ENCODE assay signal across 8 cellular contexts in the genomic region with DNA sequence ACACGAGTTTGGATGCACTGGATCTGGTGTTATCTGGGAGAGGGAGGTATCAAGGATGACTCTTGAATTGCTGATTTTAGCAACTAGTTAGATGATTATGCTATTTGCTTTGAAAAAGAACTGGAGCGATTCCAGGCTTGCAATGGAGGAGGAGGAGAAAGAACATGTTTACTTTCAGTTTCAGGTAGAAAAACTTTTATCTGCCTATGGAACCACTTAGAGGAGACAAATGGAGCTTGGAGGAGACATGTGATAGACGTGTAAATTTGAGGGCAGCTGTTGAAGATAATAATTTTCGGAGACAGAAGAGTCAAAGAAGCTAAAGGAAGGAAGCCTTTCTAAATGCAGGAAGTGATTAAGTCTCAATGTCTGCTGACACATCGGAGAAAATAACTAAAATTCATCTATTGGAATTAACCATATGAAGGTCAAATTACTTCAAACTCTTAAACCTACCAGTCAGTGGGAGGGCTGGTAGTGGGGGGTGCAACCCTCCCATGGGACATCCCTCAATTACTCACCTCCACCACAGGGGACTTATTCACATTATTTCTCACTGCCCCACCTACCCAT. TPM values are rescaled to one million over a fixed set of nuclear protein-coding genes. Genes with fewer than 3 reads are reported as not detected.
DNase-seq lines count a peak whose midpoint lies in the region; ATAC-seq and TF ChIP-seq lines count a peak whose summit lies in the region.

No MANE protein-coding gene starts in this region.

- TF ChIP-seq POLR2A in thyroid gland (IDR thresholded peaks at IDR 0.05) = no peak

- H3K4me3 ChIP-seq in AG04449 (ENCODE audit: low read depth, low read length) = peak overlapping the region; percentile 7
- peak overlapping the region in 2 of 3 donors; percentile 15 to 18 for H3K4me3 ChIP-seq in thyroid gland (replicated peaks in 1 of 3)

- DNase-seq in AG04449 (ENCODE audit: low read depth, low spot score) (no peak), left colon (no peak), thyroid gland (no peak), NCI-H1417 treated with DMSO at 0.1 percent for 48 hours (lab: John Stamatoyannopoulos, UW) (no peak), NCI-H2081 treated with DMSO at 0.1 percent for 48 hours (lab: John Stamatoyannopoulos, UW) (no peak), cerebellum (ENCODE audit: low spot score) (no peak)
- DNase-seq in activated T-cell treated with anti-CD3 and anti-CD28 coated beads, Interleukin-2, amount 50 U/mL, for 48 hours = peak; percentile 34 to 45

- TF ChIP-seq CTCF in AG04449 (IDR thresholded peaks at IDR 0.05; ENCODE audit: insufficient read depth, low read length, missing control alignments) (no peak), thyroid gland (IDR thresholded peaks at IDR 0.05) (no peak)

- H3K27ac ChIP-seq in thyroid gland = no peak overlapping the region

- POLR2A ChIA-PET in AG04449 (lab: Yijun Ruan, JAX) = interaction anchor here (0.5 kb wide), 1 partner anchor 483 kb away, joined by 4 read pairs; no protein-coding TSS in a partner anchor

- no peaks in the 10 kb centered on the region for H3K36me3 ChIP-seq in thyroid gland

- H3K9me3 ChIP-seq in thyroid gland = no peaks in the 10 kb centered on the region

- no peaks in the 10 kb centered on the region for H3K27me3 ChIP-seq in thyroid gland

- H3K4me1 ChIP-seq in thyroid gland = no peaks in the 10 kb centered on the region

- intact Hi-C loops in left colon (cut with DNase I, micrococcal nuclease) (no loop called here), thyroid gland (cut with DNase I) (no loop called here)

- CTCF ChIA-PET in AG04449 (lab: Yijun Ruan, JAX) = interaction anchor here (0.9 to 1.9 kb wide), 7 partner anchors 11 to 351 kb away, joined by 3 to 9 read pairs (median 4); no protein-coding TSS in a partner anchor

- 35 to 43% methylated on average over 5 of the region's 5 CpGs for WGBS in thyroid gland, 2 donors

- peak; percentile 49 for ATAC-seq in HG03175 (IDR thresholded peaks at IDR 0.05; ENCODE audit: unreplicated experiment)
- peak; percentile 75 for ATAC-seq in left colon

RNA-seq across cellular contexts. Expression of a gene that starts 56.4 kb away (rescaled TPM):
- 10 to 100 TPM; 22.9 to 31.7 TPM for total RNA-seq in left colon
- 10 to 100 TPM; 32.1 to 52.7 (median 47.4) TPM for total RNA-seq in thyroid gland
- total RNA-seq in cerebellum = 77.9 TPM

Comparison
In these comparisons a context has a peak if more than half of its experiments do, and no peak if none do; other contexts are left out.
1. DNase-seq: peak in activated T-cell treated with anti-CD3 and anti-CD28 coated beads, Interleukin-2, amount 50 U/mL, for 48 hours (2 of 2); none in AG04449 (single experiment), left colon (0 of 2), thyroid gland (0 of 2), NCI-H1417 treated with DMSO at 0.1 percent for 48 hours (single experiment), NCI-H2081 treated with DMSO at 0.1 percent for 48 hours (single experiment) and cerebellum (single experiment).